In genomic region chr10:69389827-69390490, GRCh38 we compare ENCODE assay signal across 10 cellular contexts. TPM values are rescaled to one million over a fixed set of nuclear protein-coding genes. Genes with fewer than 3 reads are reported as not detected.
DNase-seq lines count a peak whose midpoint lies in the region; ATAC-seq and TF ChIP-seq lines count a peak whose summit lies in the region.
"Had no signal": no experiment of that assay in that cellular context is flagged by ENCODE, and none has a peak within 500 bp of the region (broad histone marks: within the 10 kb centered on the region; RNA-seq: fewer than 3 reads in every experiment).

No MANE protein-coding gene starts in this region.

- CTCF ChIA-PET in IMR-90 (lab: Yijun Ruan, JAX) = interaction anchor here (0.7 kb wide), 2 partner anchors 18 to 153 kb away, joined by 3 read pairs; no protein-coding TSS in a partner anchor

- H3K4me2 ChIP-seq in IMR-90 (ENCODE audit: low read depth, low read length) = no peak overlapping the region

- DNase-seq in COLO829 (ENCODE audit: low spot score) (peak; percentile 33), IMR-90 (peak; percentile 26), kidney glomerular epithelial cell (lab: John Stamatoyannopoulos, UW) (peak; percentile 25), activated gamma-delta T cell treated with Interleukin-2 at 50 U/mL for 16 hours (no peak), T-helper 9 cell (no peak), left lobe of liver (ENCODE audit: low spot score) (no peak), hepatic stellate cell (ENCODE audit: low spot score) (no peak)
- no peak for DNase-seq in activated naive CD8-positive, alpha-beta T cell treated with anti-CD3 and anti-CD28 coated beads, Interleukin-2, amount 50 U/mL, for 24 hours
- DNase-seq: substantia nigra had no signal

- H3K27ac Mint-ChIP-seq in activated naive CD8-positive, alpha-beta T cell treated with anti-CD3 and anti-CD28 coated beads, Interleukin-2, amount 50 U/mL, for 24 hours = no peak overlapping the region
- H3K27ac Mint-ChIP-seq: nephron had no signal

- no peak overlapping the region for H3K14ac ChIP-seq in IMR-90 (replicated peaks; ENCODE audit: low read depth, low read length)

- no peak overlapping the region for H2BK20ac ChIP-seq in IMR-90 (ENCODE audit: low read depth, low read length)

- H3K36me3 Mint-ChIP-seq in activated naive CD8-positive, alpha-beta T cell treated with anti-CD3 and anti-CD28 coated beads, Interleukin-2, amount 50 U/mL, for 24 hours (ENCODE audit: low read depth) = peaks cover 61% of the 10 kb centered on the region

- no peak overlapping the region for H3K56ac ChIP-seq in IMR-90 (ENCODE audit: extremely low read depth, insufficient read depth, low read length)

- intact Hi-C loops in IMR-90 (cut with micrococcal nuclease) = loop anchor here (5.0 kb wide), 2 partner anchors 298 to 388 kb away; no protein-coding TSS in a partner anchor

- no peaks in the 10 kb centered on the region for H3K27me3 ChIP-seq in IMR-90 (ENCODE audit: control insufficient read depth, insufficient read depth, low read length)

- WGBS in IMR-90 (ENCODE audit: extremely low coverage in 2 of 2, insufficient read length in 1 of 2), 2 experiments = 60% methylated on average over 2 of the region's 8 CpGs; no CpG with 5 or more reads in 1 of the 2 experiments

- H3K9me3 Mint-ChIP-seq in activated naive CD8-positive, alpha-beta T cell treated with anti-CD3 and anti-CD28 coated beads, Interleukin-2, amount 50 U/mL, for 24 hours = no peaks in the 10 kb centered on the region
- H3K9me3 Mint-ChIP-seq: nephron had no signal

- no peak overlapping the region for H2BK15ac ChIP-seq in IMR-90 (ENCODE audit: low read depth, low read length)

- no peaks in the 10 kb centered on the region for H3K27me3 Mint-ChIP-seq in activated naive CD8-positive, alpha-beta T cell treated with anti-CD3 and anti-CD28 coated beads, Interleukin-2, amount 50 U/mL, for 24 hours

- BruUV-seq in IMR-90 (replicated peaks; lab: Mats Ljungman, UMichigan) = no TSS peak

- H3K9me1 ChIP-seq in IMR-90 (ENCODE audit: insufficient read depth, low read length) = peaks cover 2% of the 10 kb centered on the region; the same call in 1 of the 2 replicates

- no peaks in the 10 kb centered on the region for H3K9me3 ChIP-seq in IMR-90 (ENCODE audit: control insufficient read depth, insufficient read depth, low read length)

- H2BK120ac ChIP-seq in IMR-90 (ENCODE audit: low read depth, low read length) = no peak overlapping the region

- in situ Hi-C loops in IMR-90 (cut with MboI; ENCODE audit: low sequenced_read_pairs) = loop anchor here (5.0 kb wide), 1 partner anchor 158 kb away; no protein-coding TSS in a partner anchor

- dilution Hi-C loops in IMR-90 (cut with HindIII; ENCODE audit: low sequenced_read_pairs, unreplicated experiment) = no loop called here

- H3K27ac ChIP-seq in IMR-90 (ENCODE audit: insufficient read depth, low read length) = no peak overlapping the region

- TF ChIP-seq RAD21 in IMR-90 (IDR thresholded peaks at IDR 0.05; ENCODE audit: low read length) = no peak

- no peak overlapping the region for H3K4me3 ChIP-seq in IMR-90 (ENCODE audit: insufficient read depth, low read depth, low read length)

- no peak for TF ChIP-seq POLR2A in IMR-90 (IDR thresholded peaks at IDR 0.05; ENCODE audit: low read depth, low read length)

- POLR2A ChIA-PET in IMR-90 (lab: Charles Lee; ENCODE audit: unreplicated experiment) = no interaction called here

- H3K4ac ChIP-seq in IMR-90 (ENCODE audit: low read depth, low read length) = no peak overlapping the region

- ATAC-seq in IMR-90 (ENCODE audit: low read depth) = peak; percentile 33; the same call in 1 of the 2 replicates
- ATAC-seq in activated naive CD8-positive, alpha-beta T cell treated with anti-CD3 and anti-CD28 coated beads, Interleukin-2, amount 50 U/mL, for 24 hours = peak; percentile 27
- ATAC-seq in left lobe of liver = no peak

- H3K23ac ChIP-seq in IMR-90 (ENCODE audit: low read depth, low read length) = no peak overlapping the region; the same call in 1 of the 2 replicates

- no peak for TF ChIP-seq CTCF in IMR-90 (conservative IDR thresholded peaks at IDR 0.05; ENCODE audit: low read depth, low read length)

- H4K8ac ChIP-seq in IMR-90 (ENCODE audit: low read depth in 2 of 2, low read length in 2 of 2) = no peak overlapping the region

- H4K91ac ChIP-seq in IMR-90 (ENCODE audit: insufficient read depth, low read depth, low read length) = no peak overlapping the region

- peaks cover 7% of the 10 kb centered on the region for H3K4me1 Mint-ChIP-seq in activated naive CD8-positive, alpha-beta T cell treated with anti-CD3 and anti-CD28 coated beads, Interleukin-2, amount 50 U/mL, for 24 hours

- peaks cover 6% of the 10 kb centered on the region; the same call in 1 of the 2 replicates for H4K20me1 ChIP-seq in IMR-90 (ENCODE audit: insufficient read depth, low read length)

- H3K18ac ChIP-seq in IMR-90 (ENCODE audit: low read depth, low read length) = no peak overlapping the region

- peaks cover 30% of the 10 kb centered on the region for H3K36me3 ChIP-seq in IMR-90 (ENCODE audit: control insufficient read depth, insufficient read depth, low read length)

- no peak overlapping the region for H3K4me3 Mint-ChIP-seq in activated naive CD8-positive, alpha-beta T cell treated with anti-CD3 and anti-CD28 coated beads, Interleukin-2, amount 50 U/mL, for 24 hours
- H3K4me3 Mint-ChIP-seq: nephron had no signal

- H2AK5ac ChIP-seq in IMR-90 (ENCODE audit: low read depth, low read length) = no peak overlapping the region

- no peak overlapping the region for H3K9ac ChIP-seq in IMR-90 (ENCODE audit: low read depth, low read length)

- H2AFZ ChIP-seq in IMR-90 (replicated peaks; ENCODE audit: low read length, poor library complexity) = no peak overlapping the region

- H4K5ac ChIP-seq in IMR-90 (ENCODE audit: low read depth, low read length) = no peak overlapping the region

- no peak overlapping the region for H2AK9ac ChIP-seq in IMR-90 (replicated peaks; ENCODE audit: low read depth, low read length, poor library complexity)

- H3K79me1 ChIP-seq in IMR-90 (ENCODE audit: low read depth in 1 of 2, low read length in 2 of 2) = peaks cover 9 to 11% of the 10 kb centered on the region in 2 experiments

- H3K4me1 ChIP-seq in IMR-90 (ENCODE audit: control insufficient read depth, insufficient read depth, low read length) = no peaks in the 10 kb centered on the region; the same call in 1 of the 2 replicates

- H2BK5ac ChIP-seq in IMR-90 (ENCODE audit: low read depth, low read length, poor library complexity, severe bottlenecking) = no peak overlapping the region

TF ChIP-seq in IMR-90, 13 proteins besides CTCF, POLR2A, EP300 and RAD21:
- TF ChIP-seq MXI1 (IDR thresholded peaks at IDR 0.05; ENCODE audit: borderline replicate concordance, low read depth, low read length) = no peak
- no peak for TF ChIP-seq MAFK (IDR thresholded peaks at IDR 0.05; ENCODE audit: low read depth, low read length)
- no peak for TF ChIP-seq BHLHE40 (IDR thresholded peaks at IDR 0.05; ENCODE audit: low read depth, low read length)
- no peak for TF ChIP-seq RCOR1 (IDR thresholded peaks at IDR 0.05; ENCODE audit: insufficient replicate concordance, low read length)
- no peak for TF ChIP-seq CHD1 (IDR thresholded peaks at IDR 0.05; ENCODE audit: low read depth, low read length)
- TF ChIP-seq CEBPB (IDR thresholded peaks at IDR 0.05; ENCODE audit: low read depth, low read length) = no peak
- TF ChIP-seq NFE2L2 (IDR thresholded peaks at IDR 0.05; ENCODE audit: low read depth, low read length) = peak; percentile 35; the same call in 1 of the 2 replicates

RNA-seq across cellular contexts. Expression of gene TACR2, which starts 26.8 kb away (rescaled TPM):
- not detected in 2 replicates for total RNA-seq in IMR-90 (2012; rRNA removed)
- not detected in 2 replicates for polyA plus RNA-seq in IMR-90 (2012; rRNA removed)
- polyA plus RNA-seq in IMR-90 (2012; cell fraction: cytosol; rRNA removed) = 0.03 TPM in 1 of 2 replicates, not detected in the other
- not detected in 2 replicates for polyA plus RNA-seq in IMR-90 (2012; cell fraction: nucleus; rRNA removed; ENCODE audit: low replicate concordance)
- not detected for total RNA-seq in left lobe of liver

Comparison
In these comparisons a context has a peak if more than half of its experiments do, and no peak if none do; other contexts are left out.
1. DNase-seq: peak in COLO829 (single experiment), IMR-90 (single experiment) and kidney glomerular epithelial cell (single experiment); none in activated naive CD8-positive, alpha-beta T cell treated with anti-CD3 and anti-CD28 coated beads, Interleukin-2, amount 50 U/mL, for 24 hours (single experiment), activated gamma-delta T cell treated with Interleukin-2 at 50 U/mL for 16 hours (single experiment), T-helper 9 cell (single experiment), left lobe of liver (single experiment) and hepatic stellate cell (single experiment).